22 cellular contexts compared by ENCODE assay signal in the genomic region with DNA sequence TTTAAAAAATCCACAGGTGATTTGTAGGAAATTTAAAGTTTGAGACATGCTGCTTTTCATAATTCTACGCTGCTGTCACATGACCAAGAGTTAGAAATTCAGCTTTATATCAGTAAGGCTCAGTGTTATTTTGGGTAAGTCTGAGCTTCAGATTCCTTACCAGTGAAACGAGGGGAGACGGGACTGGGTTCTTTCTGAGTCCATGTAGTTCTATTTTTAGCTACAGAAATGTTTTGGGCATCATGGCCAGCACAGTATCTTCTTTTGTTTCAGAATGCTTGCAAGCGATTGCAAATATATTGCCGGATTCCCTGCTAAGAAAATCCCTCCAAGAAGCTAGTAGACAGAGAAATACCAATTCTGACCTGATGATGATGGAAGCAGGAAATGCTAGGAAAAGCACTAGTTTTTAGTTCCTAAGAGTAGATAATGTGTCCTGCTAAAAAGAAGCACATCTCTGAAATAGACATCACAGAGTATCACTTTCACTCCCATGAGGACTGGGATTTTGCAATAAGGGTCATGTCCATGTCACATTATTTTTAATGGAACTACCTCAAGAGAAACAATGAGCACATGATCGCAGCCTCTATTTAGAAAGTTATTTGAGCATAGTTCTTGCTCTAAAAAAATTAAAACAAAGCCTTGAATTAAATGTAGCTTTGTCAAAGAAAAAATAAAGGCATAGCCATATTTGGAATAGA. TPM values are rescaled to one million over a fixed set of nuclear protein-coding genes. Genes with fewer than 3 reads are reported as not detected.
"Had no signal": no experiment of that assay in that cellular context is flagged by ENCODE, and none has a peak within 500 bp of the region (broad histone marks: within the 10 kb centered on the region; RNA-seq: fewer than 3 reads in every experiment).

No MANE protein-coding gene starts in this region.

- H3K9me3 ChIP-seq: lower lobe of right lung, right atrium auricular region, spleen, tibial artery had no signal

- H3K4me1 ChIP-seq: lower lobe of right lung, right atrium auricular region, spleen had no signal

- H3K27ac ChIP-seq: lower lobe of right lung, spleen had no signal

- FAIRE-seq: urothelium cell line had no signal

- H3K27me3 ChIP-seq: right atrium auricular region, spleen, tibial artery had no signal

- ATAC-seq: activated CD4-positive, CD25-positive, alpha-beta regulatory T cell treated with anti-CD3 and anti-CD28 coated beads, Interleukin-2, amount 50 U/mL, for 24 hours; activated CD8-positive, alpha-beta T cell treated with anti-CD3 and anti-CD28 coated beads, Interleukin-2, amount 10 ng/mL, durations not matched to agents 7 days and 5 days; esophagus mucosa; lower lobe of right lung; stimulated activated naive B cell treated with anti-CD40 and anti-IgM and Interleukin-4, amounts not matched to agents 10 μg/mL and 1 μg/mL and 100 μg/mL, for 72 hours had no signal

- DNase-seq: activated CD4-positive, alpha-beta T cell treated with anti-CD3 and anti-CD28 coated beads, Interleukin-2, amount 10 ng/mL, durations not matched to agents 7 days and 5 days; activated CD8-positive, alpha-beta T cell treated with anti-CD3 and anti-CD28 coated beads, Interleukin-2, amount 10 ng/mL, durations not matched to agents 7 days and 5 days; activated naive CD4-positive, alpha-beta T cell treated with Interleukin-2 at 50 U/mL for 16 hours; activated naive CD8-positive, alpha-beta T cell treated with anti-CD3 and anti-CD28 coated beads, Interleukin-2, amount 10 ng/mL, durations not matched to agents 7 days and 5 days; activated T-cell treated with anti-CD3 and anti-CD28 coated beads, Interleukin-2, amount 50 U/mL, for 24 hours; effector CD4-positive, alpha-beta T cell; left cardiac atrium; lower lobe of right lung; spleen; stimulated activated CD4-positive, alpha-beta T cell treated with anti-CD3 and anti-CD28 coated beads, Interleukin-4, amount 100 ng/mL, for 4 hours; stimulated activated naive B cell treated with anti-CD40 and anti-IgM and Interleukin-4, amounts not matched to agents 10 μg/mL and 1 μg/mL and 100 μg/mL, for 72 hours; tibial artery had no signal

- H3K4me3 ChIP-seq: lower lobe of right lung, right atrium auricular region, spleen, tibial artery had no signal

- H3K36me3 ChIP-seq: lower lobe of right lung, right atrium auricular region, spleen, tibial artery had no signal

RNA-seq across cellular contexts. Expression of a gene that starts 10.9 kb away (rescaled TPM):
- total RNA-seq: activated CD4-positive, alpha-beta T cell treated with anti-CD3 and anti-CD28 coated beads, Interleukin-2, amount 10 ng/mL, durations not matched to agents 7 days and 5 days; activated CD8-positive, alpha-beta T cell treated with anti-CD3 and anti-CD28 coated beads, Interleukin-2, amount 10 ng/mL, durations not matched to agents 7 days and 5 days; activated naive CD8-positive, alpha-beta T cell treated with anti-CD3 and anti-CD28 coated beads, Interleukin-2, amount 10 ng/mL, durations not matched to agents 7 days and 5 days; activated T-helper 2 cell treated with anti-CD3 and anti-CD28 coated beads, Interferon-gamma antibody, Interleukin-2, Interleukin-4, amounts not matched to agents 10 μg/mL and 5 μg/mL and 100 μg/mL, durations not matched to agents 14 hours and 24 hours and 36 hours; esophagus mucosa; glomerular endothelial cell; lower lobe of right lung; mesenteric fat pad; posterior vena cava; spleen; subcutaneous adipose tissue; T-helper 1 cell treated with Interleukin-12 subunit alpha and Interleukin-12 subunit beta and Interleukin-4 antibody, amounts not matched to agents 30 ng/mL and 1 ng/mL, for 36 hours had no signal
- polyA plus RNA-seq: spleen had no signal
